ENCODE assay signal across 8 cellular contexts in genomic region chr2:189179607-189179979, GRCh38. TPM values are rescaled to one million over a fixed set of nuclear protein-coding genes. Genes with fewer than 3 reads are reported as not detected.
DNase-seq lines count a peak whose midpoint lies in the region; ATAC-seq, FAIRE-seq and TF ChIP-seq lines count a peak whose summit lies in the region.

COL5A2 (minus strand) TSS chr2:189179761; CDS start chr2:189179604, 157 bp downstream.

- H3K27ac ChIP-seq in HUES6 (ENCODE audit: low read depth, low read length) (peak within 1 kb of the TSS; percentile 43; the same call in 1 of the 2 replicates), kidney (ENCODE audit: low read depth in 2 of 2, low read length in 2 of 2) (peak within 1 kb of the TSS in 1 of 2 donors; percentile 32), stomach smooth muscle (ENCODE audit: low read length) (peak within 1 kb of the TSS; percentile 74)

- H3K27me3 Mint-ChIP-seq in Calu3 (ENCODE audit: unreplicated experiment) = no peaks in the 10 kb centered on the region

- H3K9me3 ChIP-seq in HUES6 (ENCODE audit: control insufficient read depth, insufficient read depth, low read depth, low read length) (no peaks in the 10 kb centered on the region), kidney (ENCODE audit: control insufficient read depth in 1 of 2, low read length in 2 of 2) (peaks cover 0 to 3% of the 10 kb centered on the region in 2 donors), stomach smooth muscle (ENCODE audit: control insufficient read depth in 2 of 2, low read length in 2 of 2) (peaks cover 0 to 3% of the 10 kb centered on the region in 2 donors)

- no peaks in the 10 kb centered on the region for H3K36me3 Mint-ChIP-seq in Calu3 (ENCODE audit: insufficient read depth, unreplicated experiment)

- TF ChIP-seq CTCF in kidney (IDR thresholded peaks at IDR 0.05; ENCODE audit: borderline replicate concordance, extremely low read depth, insufficient read depth) (no peak), Calu3 (IDR thresholded peaks at IDR 0.05; ENCODE audit: unreplicated experiment) (no peak)

- H3K36me3 ChIP-seq in HUES6 (ENCODE audit: control insufficient read depth, insufficient read depth, low read length) = no peaks in the 10 kb centered on the region
- no peaks in the 10 kb centered on the region for H3K36me3 ChIP-seq in kidney (ENCODE audit: control insufficient read depth in 1 of 2, insufficient read depth in 2 of 2, low read length in 2 of 2)
- no peaks in the 10 kb centered on the region for H3K36me3 ChIP-seq in stomach smooth muscle (ENCODE audit: control insufficient read depth in 2 of 2, insufficient read depth in 2 of 2, low read length in 2 of 2)

- H3K4me1 ChIP-seq in HUES6 (ENCODE audit: control insufficient read depth, insufficient read depth, low read length) = peaks cover 11% of the 10 kb centered on the region
- H3K4me1 ChIP-seq in kidney (ENCODE audit: control insufficient read depth in 1 of 2, insufficient read depth in 1 of 2, low read depth in 1 of 2, low read length in 2 of 2) = no peaks in the 10 kb centered on the region
- H3K4me1 ChIP-seq in stomach smooth muscle (ENCODE audit: control insufficient read depth, insufficient read depth, low read length) = peaks cover 5% of the 10 kb centered on the region

- no peak for FAIRE-seq in kidney (lab: Jason Lieb, UNC)

- intact Hi-C loops in kidney (cut with DNase I) (no loop called here), Calu3 (cut with micrococcal nuclease; ENCODE audit: unreplicated experiment) (no loop called here)

- no TSS peak for BruUV-seq in Calu3 (replicated peaks; lab: Mats Ljungman, UMichigan)

- H3K9ac ChIP-seq in HUES6 (ENCODE audit: low read length) (peak within 1 kb of the TSS; percentile 79), kidney (ENCODE audit: low read length in 2 of 2) (peak within 1 kb of the TSS; percentile 19 to 29), stomach smooth muscle (ENCODE audit: low read length in 2 of 2) (peak within 1 kb of the TSS; percentile 73 to 86)

- peak; percentile 17 for DNase-seq in cerebellar cortex (ENCODE audit: low spot score)
- no peak for DNase-seq in kidney
- no peak for DNase-seq in Calu3
- no peak for DNase-seq in HK-2 (ENCODE audit: unreplicated experiment)

- no peaks in the 10 kb centered on the region for H3K9me3 Mint-ChIP-seq in Calu3 (ENCODE audit: low read depth, unreplicated experiment)

- no peaks in the 10 kb centered on the region for H3K4me1 Mint-ChIP-seq in Calu3 (ENCODE audit: low read depth, unreplicated experiment)

- no peak within 1 kb of the TSS for H3K27ac Mint-ChIP-seq in Calu3 (ENCODE audit: unreplicated experiment)

- H3K27me3 ChIP-seq in HUES6 (ENCODE audit: control insufficient read depth, insufficient read depth, low read length) = no peaks in the 10 kb centered on the region
- H3K27me3 ChIP-seq in stomach smooth muscle (ENCODE audit: control insufficient read depth in 1 of 2, insufficient read depth in 2 of 2, low read length in 2 of 2) = no peaks in the 10 kb centered on the region

- H3K4me3 Mint-ChIP-seq in Calu3 (ENCODE audit: low read depth, unreplicated experiment) = no peak within 1 kb of the TSS

- H3K4me3 ChIP-seq in HUES6 (ENCODE audit: low read depth, low read length) (peak within 1 kb of the TSS; percentile 59), kidney (ENCODE audit: low read length in 2 of 2) (peak within 1 kb of the TSS; percentile 60 to 74), stomach smooth muscle (ENCODE audit: low read length in 2 of 2) (peak within 1 kb of the TSS; percentile 85 to 91)

- no peak for ATAC-seq in GM21529 (IDR thresholded peaks at IDR 0.05; ENCODE audit: unreplicated experiment)
- no peak for ATAC-seq in HG02571 (IDR thresholded peaks at IDR 0.05; ENCODE audit: unreplicated experiment)

- CTCF ChIA-PET in Calu3 (lab: Charles Lee) = no interaction called here

RNA-seq across cellular contexts. Expression of gene COL5A2, which starts in this region (rescaled TPM):
- total RNA-seq in kidney (12.3 TPM), Calu3 (2022) (0.56 and 1.1 TPM in 2 replicates)
- 3.6 TPM for polyA plus RNA-seq in kidney (ENCODE audit: insufficient read depth, low read depth, low replicate concordance)

Comparison
In these comparisons a context has a peak if more than half of its experiments do, and no peak if none do; other contexts are left out.
1. H3K9ac ChIP-seq: peak in every context shown above with its lines; median percentile 80 in stomach smooth muscle; 79 in HUES6; 24 in kidney.